In genomic region chr2:171470129-171470528, GRCh38 we compare ENCODE assay signal across 9 cellular contexts.
"Had no signal": no experiment of that assay in that cellular context is flagged by ENCODE, and none has a peak within 500 bp of the region (broad histone marks: within the 10 kb centered on the region; RNA-seq: fewer than 3 reads in every experiment).

No MANE protein-coding gene starts in this region.

- FAIRE-seq: HTR-8/SVneo had no signal

- H3K4me3 ChIP-seq: GM23248 had no signal

- H3K4me2 ChIP-seq: KMS-11 had no signal

- H2AFZ ChIP-seq: GM23248 had no signal

- H3K9ac ChIP-seq: GM23248, KMS-11 had no signal

- DNase-seq: GM23248, GOT3, H9, HFFc6, Karpas-422, KBM-7 had no signal

- ATAC-seq: HCT116 had no signal

- H3K27ac ChIP-seq: GM23248, KMS-11 had no signal
